ENCODE assay signal across 7 cellular contexts in the genomic region with DNA sequence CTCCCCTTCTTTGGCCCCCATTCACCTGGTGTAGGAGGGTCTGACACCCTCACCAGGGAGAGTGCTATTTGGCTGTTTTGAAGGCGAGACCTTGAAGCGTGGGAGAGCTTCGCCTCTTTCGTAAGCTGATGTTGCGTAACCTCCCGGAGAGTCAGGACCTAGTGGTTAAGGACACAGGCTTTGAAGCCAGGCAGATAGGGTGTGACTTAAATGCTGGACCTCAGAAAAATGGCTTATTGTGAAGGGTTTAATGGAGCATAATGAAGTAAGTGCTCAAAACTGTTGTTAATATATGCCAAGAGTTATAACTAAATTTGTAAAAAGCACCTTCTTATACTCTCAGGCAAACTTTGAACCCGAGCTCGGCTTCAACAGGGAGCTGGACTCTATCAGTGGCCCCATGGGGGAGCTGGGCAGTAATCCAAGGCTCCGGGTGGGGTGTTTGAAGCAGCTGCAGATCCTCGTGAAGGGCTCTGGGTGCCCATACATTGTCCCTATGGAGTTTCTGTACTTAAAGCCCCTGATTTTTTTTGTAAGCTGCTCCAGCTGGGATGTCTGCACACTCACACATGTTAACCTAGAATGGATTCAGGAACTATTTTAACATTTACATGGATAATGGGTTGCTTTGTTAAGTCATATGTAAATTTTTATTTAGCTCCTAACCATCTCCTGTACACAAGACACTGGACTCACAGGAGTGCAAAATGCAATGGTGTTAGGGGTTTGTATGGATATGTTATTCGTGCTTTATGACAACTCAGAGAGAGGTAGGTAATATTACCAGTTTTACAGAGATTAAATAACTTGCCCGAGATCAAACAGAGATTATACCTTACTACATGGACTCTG. TPM values are rescaled to one million over a fixed set of nuclear protein-coding genes. Genes with fewer than 3 reads are reported as not detected.
DNase-seq lines count a peak whose midpoint lies in the region; ATAC-seq and TF ChIP-seq lines count a peak whose summit lies in the region.

No MANE protein-coding gene starts in this region.

- no peak overlapping the region for H2BK120ac ChIP-seq in mesendoderm (ENCODE audit: low read depth, low read length)

- peaks cover 86% of the 10 kb centered on the region for H3K79me2 ChIP-seq in HCT116 (ENCODE audit: insufficient read depth, low read length)
- peaks cover 51% of the 10 kb centered on the region for H3K79me2 ChIP-seq in mesendoderm (ENCODE audit: control insufficient read depth, insufficient read depth, low read length)

- H3K27ac ChIP-seq in HCT116 (ENCODE audit: low read depth, low read length) (peak overlapping the region; percentile 82), mesendoderm (ENCODE audit: low read depth, low read length) (no peak overlapping the region)

- no peak overlapping the region for H4K8ac ChIP-seq in mesendoderm (ENCODE audit: low read depth, low read length)

- DNase-seq in HCT116 (ENCODE audit: low read depth, low spot score) (peak; percentile 94), NOMO-1 treated with DMSO at 0.1 percent for 48 hours (lab: John Stamatoyannopoulos, UW; ENCODE audit: unreplicated experiment) (peak; percentile 82), dermis microvascular lymphatic vessel endothelial cell (ENCODE audit: low read depth in 2 of 2) (peak; percentile 74 to 90), mesendoderm (peak; percentile 86), DMS114 treated with DMSO at 0.1 percent for 48 hours (lab: John Stamatoyannopoulos, UW; ENCODE audit: unreplicated experiment) (no peak), NCI-H187 treated with DMSO at 0.1 percent for 48 hours (lab: John Stamatoyannopoulos, UW) (no peak)

- no peak overlapping the region for H3K4ac ChIP-seq in mesendoderm (ENCODE audit: low read depth, low read length)

- TF ChIP-seq POLR2A in HCT116 (IDR thresholded peaks at IDR 0.05; ENCODE audit: borderline replicate concordance, extremely low read depth, insufficient read depth, insufficient read length): no peak

- no CpG with 5 or more reads among the region's 12 CpGs for WGBS in mesendoderm (ENCODE audit: extremely low coverage, insufficient coverage, low lambda C conversion rate)

- peaks cover 81 to 96% of the 10 kb centered on the region in 2 experiments for H3K4me1 ChIP-seq in HCT116 (ENCODE audit: control insufficient read depth in 1 of 2, insufficient read depth in 2 of 2, low read length in 2 of 2)
- peaks cover 27% of the 10 kb centered on the region for H3K4me1 ChIP-seq in mesendoderm (ENCODE audit: control insufficient read depth, low read depth, low read length)

- no peak overlapping the region for H3K56ac ChIP-seq in mesendoderm (ENCODE audit: low read length)

- no peaks in the 10 kb centered on the region; the same call in 1 of the 2 replicates for H4K20me1 ChIP-seq in HCT116 (ENCODE audit: insufficient read depth)

- intact Hi-C loops in HCT116 (cut with micrococcal nuclease): loop anchor here (2.0 kb wide), 1 partner anchor 25 kb away; the partner anchor contains the start of gene PPFIBP1

- H3K27me3 ChIP-seq in HCT116 (ENCODE audit: insufficient read depth, low read length): no peaks in the 10 kb centered on the region
- no peaks in the 10 kb centered on the region for H3K27me3 ChIP-seq in mesendoderm (ENCODE audit: insufficient read depth, low read length, poor library complexity)

- no peak overlapping the region for H2BK15ac ChIP-seq in mesendoderm (replicated peaks; ENCODE audit: low read depth)

- no peaks in the 10 kb centered on the region for H3K9me2 ChIP-seq in HCT116 (ENCODE audit: insufficient read depth)

- H3K9ac ChIP-seq in HCT116 (ENCODE audit: low read length): peak overlapping the region; percentile 62
- H3K9ac ChIP-seq in mesendoderm (ENCODE audit: low read length): no peak overlapping the region

- TF ChIP-seq RAD21 in HCT116 (IDR thresholded peaks at IDR 0.05; ENCODE audit: low read depth): peak; percentile 25; the same call in 1 of the 2 replicates

- ATAC-seq in HCT116: peak; percentile 89
- no peak for ATAC-seq in HG03095 (IDR thresholded peaks at IDR 0.05; ENCODE audit: unreplicated experiment)

- POLR2A ChIA-PET in HCT116 (lab: Charles Lee): interaction anchor here (1.1 to 2.8 kb wide), 2 partner anchors 9 to 26 kb away, joined by 3 to 10 read pairs; partner anchors contain the start of gene PPFIBP1

- no peak overlapping the region for H3K23ac ChIP-seq in mesendoderm (ENCODE audit: low read length)

- H3K4me2 ChIP-seq in HCT116 (ENCODE audit: low read length): peak overlapping the region; percentile 84
- no peak overlapping the region for H3K4me2 ChIP-seq in mesendoderm (ENCODE audit: low read length)

- no peaks in the 10 kb centered on the region for H3K36me3 ChIP-seq in HCT116 (ENCODE audit: control insufficient read depth in 1 of 2, insufficient read depth in 2 of 2, low read length in 2 of 2)
- no peaks in the 10 kb centered on the region for H3K36me3 ChIP-seq in mesendoderm (ENCODE audit: control insufficient read depth, insufficient read depth, low read length)

- RAD21 ChIA-PET in HCT116 (lab: Charles Lee; ENCODE audit: low non-redundant PET in 1 of 2, low total read pairs in 2 of 2, uncharacterized antibody in 2 of 2, unreplicated experiment in 2 of 2): interaction anchor here (0.9 to 1.5 kb wide), 2 partner anchors 19 to 26 kb away, joined by 3 to 4 read pairs; partner anchors contain the start of gene PPFIBP1 (in 1 of the 2)

- BruUV-seq in HCT116 (replicated peaks; lab: Mats Ljungman, UMichigan): TSS peak; percentile 9

- H2BK5ac ChIP-seq in mesendoderm (ENCODE audit: low read length): no peak overlapping the region

- H3K18ac ChIP-seq in mesendoderm (ENCODE audit: low read length): no peak overlapping the region

- H4K5ac ChIP-seq in mesendoderm (ENCODE audit: low read length): no peak overlapping the region

- H3K79me1 ChIP-seq in mesendoderm (ENCODE audit: low read length): peaks cover 45% of the 10 kb centered on the region

- H2AFZ ChIP-seq in HCT116 (ENCODE audit: low read depth, low read length, poor library complexity, severe bottlenecking): no peak overlapping the region

- TF ChIP-seq CTCF in HCT116 (IDR thresholded peaks at IDR 0.05 in 2 of 3, conservative IDR thresholded peaks at IDR 0.05 in 1 of 3; ENCODE audit: borderline replicate concordance in 1 of 3, insufficient read depth in 1 of 3, low read depth in 2 of 3, low read length in 2 of 3): no peak

- H3K4me3 ChIP-seq in HCT116 (replicated peaks in 1 of 2; ENCODE audit: low read depth in 1 of 2, low read length in 2 of 2) (peak overlapping the region; percentile 25 to 48), mesendoderm (ENCODE audit: low read length) (no peak overlapping the region)

- no peak overlapping the region for H2AK5ac ChIP-seq in mesendoderm (ENCODE audit: low read length)

- H3K9me3 ChIP-seq in HCT116 (ENCODE audit: control insufficient read depth in 1 of 2, insufficient read depth in 1 of 2, low read depth in 1 of 2, low read length in 2 of 2): no peaks in the 10 kb centered on the region

- CTCF ChIA-PET in HCT116 (lab: Charles Lee): interaction anchor here (1.1 kb wide), 1 partner anchor 86 kb away, joined by 3 read pairs; no protein-coding TSS in a partner anchor

TF ChIP-seq in HCT116, 20 proteins besides CTCF, POLR2A, EP300 and RAD21 (continues in another document):
- TF ChIP-seq, protein P1, sequence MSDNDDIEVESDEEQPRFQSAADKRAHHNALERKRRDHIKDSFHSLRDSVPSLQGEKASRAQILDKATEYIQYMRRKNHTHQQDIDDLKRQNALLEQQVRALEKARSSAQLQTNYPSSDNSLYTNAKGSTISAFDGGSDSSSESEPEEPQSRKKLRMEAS (IDR thresholded peaks at IDR 0.05): peak; percentile 74
- TF ChIP-seq, protein P2, sequence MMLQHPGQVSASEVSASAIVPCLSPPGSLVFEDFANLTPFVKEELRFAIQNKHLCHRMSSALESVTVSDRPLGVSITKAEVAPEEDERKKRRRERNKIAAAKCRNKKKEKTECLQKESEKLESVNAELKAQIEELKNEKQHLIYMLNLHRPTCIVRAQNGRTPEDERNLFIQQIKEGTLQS (IDR thresholded peaks at IDR 0.05): peak; percentile 88
- TF ChIP-seq ZFX (IDR thresholded peaks at IDR 0.05) (no peak), EZH2phosphoT487 (IDR thresholded peaks at IDR 0.05; ENCODE audit: borderline replicate concordance) (no peak), POLR2AphosphoS5 (IDR thresholded peaks at IDR 0.05; ENCODE audit: low read depth, low read length) (0 out of 2 replicates have a peak, but pooled peaks have one; percentile 10), CEBPB (IDR thresholded peaks at IDR 0.05; ENCODE audit: low read depth) (peak; percentile 100), JUND (IDR thresholded peaks at IDR 0.05) (peak; percentile 52; the same call in 1 of the 2 replicates), EGR1 (IDR thresholded peaks at IDR 0.05; ENCODE audit: low read depth) (peak; percentile 89)
- TF ChIP-seq, protein P3, sequence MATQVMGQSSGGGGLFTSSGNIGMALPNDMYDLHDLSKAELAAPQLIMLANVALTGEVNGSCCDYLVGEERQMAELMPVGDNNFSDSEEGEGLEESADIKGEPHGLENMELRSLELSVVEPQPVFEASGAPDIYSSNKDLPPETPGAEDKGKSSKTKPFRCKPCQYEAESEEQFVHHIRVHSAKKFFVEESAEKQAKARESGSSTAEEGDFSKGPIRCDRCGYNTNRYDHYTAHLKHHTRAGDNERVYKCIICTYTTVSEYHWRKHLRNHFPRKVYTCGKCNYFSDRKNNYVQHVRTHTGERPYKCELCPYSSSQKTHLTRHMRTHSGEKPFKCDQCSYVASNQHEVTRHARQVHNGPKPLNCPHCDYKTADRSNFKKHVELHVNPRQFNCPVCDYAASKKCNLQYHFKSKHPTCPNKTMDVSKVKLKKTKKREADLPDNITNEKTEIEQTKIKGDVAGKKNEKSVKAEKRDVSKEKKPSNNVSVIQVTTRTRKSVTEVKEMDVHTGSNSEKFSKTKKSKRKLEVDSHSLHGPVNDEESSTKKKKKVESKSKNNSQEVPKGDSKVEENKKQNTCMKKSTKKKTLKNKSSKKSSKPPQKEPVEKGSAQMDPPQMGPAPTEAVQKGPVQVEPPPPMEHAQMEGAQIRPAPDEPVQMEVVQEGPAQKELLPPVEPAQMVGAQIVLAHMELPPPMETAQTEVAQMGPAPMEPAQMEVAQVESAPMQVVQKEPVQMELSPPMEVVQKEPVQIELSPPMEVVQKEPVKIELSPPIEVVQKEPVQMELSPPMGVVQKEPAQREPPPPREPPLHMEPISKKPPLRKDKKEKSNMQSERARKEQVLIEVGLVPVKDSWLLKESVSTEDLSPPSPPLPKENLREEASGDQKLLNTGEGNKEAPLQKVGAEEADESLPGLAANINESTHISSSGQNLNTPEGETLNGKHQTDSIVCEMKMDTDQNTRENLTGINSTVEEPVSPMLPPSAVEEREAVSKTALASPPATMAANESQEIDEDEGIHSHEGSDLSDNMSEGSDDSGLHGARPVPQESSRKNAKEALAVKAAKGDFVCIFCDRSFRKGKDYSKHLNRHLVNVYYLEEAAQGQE (IDR thresholded peaks at IDR 0.05; ENCODE audit: low read depth): no peak

RNA-seq across cellular contexts. Expression of gene PPFIBP1, which starts 26.0 kb away (rescaled TPM):
- total RNA-seq in HCT116 (2021; ENCODE audit: unreplicated experiment) (102 TPM), dermis microvascular lymphatic vessel endothelial cell (439 and 732 TPM in 2 replicates)
- 33.8 and 36.6 TPM in 2 replicates for polyA plus RNA-seq in HCT116 (2012)
- 24.7 TPM for polyA plus RNA-seq in mesendoderm (2013, experiment 1 of 2)
- polyA plus RNA-seq in mesendoderm (2013, experiment 2 of 2): 24.3 TPM

Comparison
In these comparisons a context has a peak if more than half of its experiments do, and no peak if none do; other contexts are left out.
1. DNase-seq: peak in HCT116 (single experiment), NOMO-1 treated with DMSO at 0.1 percent for 48 hours (single experiment), dermis microvascular lymphatic vessel endothelial cell (2 of 2) and mesendoderm (single experiment); none in DMS114 treated with DMSO at 0.1 percent for 48 hours (single experiment) and NCI-H187 treated with DMSO at 0.1 percent for 48 hours (single experiment).